Comparison of ENCODE assay signal across 1 cellular context in genomic region chr13:29850213-29850898, GRCh38.
A peak's percentile ranks its signal among the peaks of the same experiment; 100 is the strongest.
TF ChIP-seq lines count a peak whose summit lies in the region.

UBL3 (minus strand) TSS chr13:29850617; CDS start chr13:29849538, 1,079 bp downstream.

TF ChIP-seq in K562, 482 proteins besides CTCF, POLR2A, EP300 and RAD21 (continued from another document and continues in another):
- TF ChIP-seq ZBTB40 (IDR thresholded peaks at IDR 0.05) (peak; percentile 31; the same call in 1 of the 2 replicates), ZBTB40 (CRISPR knock-in tag; IDR thresholded peaks at IDR 0.05) (no peak), ZC3H11A (IDR thresholded peaks at IDR 0.05; ENCODE audit: low read depth, low read length) (no peak), PTTG1 (tag; IDR thresholded peaks at IDR 0.05; ENCODE audit: low read depth) (no peak), NFYB (IDR thresholded peaks at IDR 0.05; ENCODE audit: extremely low read depth, insufficient read length) (no peak), FOXJ3 (CRISPR knock-in tag; IDR thresholded peaks at IDR 0.05) (no peak), SRSF3 (IDR thresholded peaks at IDR 0.05; ENCODE audit: insufficient read depth, low read length) (no peak), CEBPB (tag; IDR thresholded peaks at IDR 0.05) (no peak), ZSCAN32 (CRISPR knock-in tag; IDR thresholded peaks at IDR 0.05) (no peak), BHLHE40 (IDR thresholded peaks at IDR 0.05; ENCODE audit: low read length) (peak; percentile 21; the same call in 1 of the 2 replicates), TBP (optimal IDR thresholded peaks at IDR 0.05; ENCODE audit: low read depth, low read length) (peak; percentile 37), GTF2F1 (IDR thresholded peaks at IDR 0.05; ENCODE audit: low read depth, low read length) (no peak), ESRRA (IDR thresholded peaks at IDR 0.05; ENCODE audit: borderline replicate concordance, low read depth) (no peak), HLTF (IDR thresholded peaks at IDR 0.05) (no peak), ATF7 (IDR thresholded peaks at IDR 0.05) (peak; percentile 58; the same call in 1 of the 2 replicates), CHD2 (IDR thresholded peaks at IDR 0.05; ENCODE audit: low read depth, low read length) (peak; percentile 56; the same call in 1 of the 2 replicates), EZH2 (IDR thresholded peaks at IDR 0.05; ENCODE audit: borderline replicate concordance, low read depth, low read length) (no peak), POLR3G (IDR thresholded peaks at IDR 0.05; ENCODE audit: extremely low read depth, insufficient read length, insufficient replicate concordance) (no peak), TAF15 (IDR thresholded peaks at IDR 0.05; ENCODE audit: low read depth, low read length) (no peak), RAD51 (IDR thresholded peaks at IDR 0.05; ENCODE audit: borderline replicate concordance, low read depth) (no peak), RFX1 (IDR thresholded peaks at IDR 0.05) (peak; percentile 92), TSHZ1 (CRISPR knock-in tag; IDR thresholded peaks at IDR 0.05) (no peak), PCBP1 (IDR thresholded peaks at IDR 0.05; ENCODE audit: low read depth, low read length, poor library complexity, severe bottlenecking) (no peak), ARID4B (CRISPR knock-in tag; IDR thresholded peaks at IDR 0.05) (peak; percentile 49; the same call in 1 of the 2 replicates), KLF13 (tag; IDR thresholded peaks at IDR 0.05; ENCODE audit: borderline replicate concordance, low read depth) (0 out of 2 replicates have a peak, but pooled peaks have one; percentile 49), SMARCB1 (IDR thresholded peaks at IDR 0.05; ENCODE audit: insufficient read length, low read depth) (no peak), ZNF263 (CRISPR knock-in tag; IDR thresholded peaks at IDR 0.05; ENCODE audit: borderline replicate concordance) (peak; percentile 63; the same call in 1 of the 2 replicates), ELK3 (CRISPR knock-in tag; IDR thresholded peaks at IDR 0.05) (no peak), NFATC3 (IDR thresholded peaks at IDR 0.05) (no peak), ELF1 (tag; IDR thresholded peaks at IDR 0.05) (peak; percentile 46; the same call in 1 of the 2 replicates), ZNF253 (CRISPR knock-in tag; conservative IDR thresholded peaks at IDR 0.05) (no peak)
- TF ChIP-seq, protein P1, sequence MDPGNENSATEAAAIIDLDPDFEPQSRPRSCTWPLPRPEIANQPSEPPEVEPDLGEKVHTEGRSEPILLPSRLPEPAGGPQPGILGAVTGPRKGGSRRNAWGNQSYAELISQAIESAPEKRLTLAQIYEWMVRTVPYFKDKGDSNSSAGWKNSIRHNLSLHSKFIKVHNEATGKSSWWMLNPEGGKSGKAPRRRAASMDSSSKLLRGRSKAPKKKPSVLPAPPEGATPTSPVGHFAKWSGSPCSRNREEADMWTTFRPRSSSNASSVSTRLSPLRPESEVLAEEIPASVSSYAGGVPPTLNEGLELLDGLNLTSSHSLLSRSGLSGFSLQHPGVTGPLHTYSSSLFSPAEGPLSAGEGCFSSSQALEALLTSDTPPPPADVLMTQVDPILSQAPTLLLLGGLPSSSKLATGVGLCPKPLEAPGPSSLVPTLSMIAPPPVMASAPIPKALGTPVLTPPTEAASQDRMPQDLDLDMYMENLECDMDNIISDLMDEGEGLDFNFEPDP (CRISPR knock-in tag; IDR thresholded peaks at IDR 0.05) = no peak
- TF ChIP-seq, protein P2, sequence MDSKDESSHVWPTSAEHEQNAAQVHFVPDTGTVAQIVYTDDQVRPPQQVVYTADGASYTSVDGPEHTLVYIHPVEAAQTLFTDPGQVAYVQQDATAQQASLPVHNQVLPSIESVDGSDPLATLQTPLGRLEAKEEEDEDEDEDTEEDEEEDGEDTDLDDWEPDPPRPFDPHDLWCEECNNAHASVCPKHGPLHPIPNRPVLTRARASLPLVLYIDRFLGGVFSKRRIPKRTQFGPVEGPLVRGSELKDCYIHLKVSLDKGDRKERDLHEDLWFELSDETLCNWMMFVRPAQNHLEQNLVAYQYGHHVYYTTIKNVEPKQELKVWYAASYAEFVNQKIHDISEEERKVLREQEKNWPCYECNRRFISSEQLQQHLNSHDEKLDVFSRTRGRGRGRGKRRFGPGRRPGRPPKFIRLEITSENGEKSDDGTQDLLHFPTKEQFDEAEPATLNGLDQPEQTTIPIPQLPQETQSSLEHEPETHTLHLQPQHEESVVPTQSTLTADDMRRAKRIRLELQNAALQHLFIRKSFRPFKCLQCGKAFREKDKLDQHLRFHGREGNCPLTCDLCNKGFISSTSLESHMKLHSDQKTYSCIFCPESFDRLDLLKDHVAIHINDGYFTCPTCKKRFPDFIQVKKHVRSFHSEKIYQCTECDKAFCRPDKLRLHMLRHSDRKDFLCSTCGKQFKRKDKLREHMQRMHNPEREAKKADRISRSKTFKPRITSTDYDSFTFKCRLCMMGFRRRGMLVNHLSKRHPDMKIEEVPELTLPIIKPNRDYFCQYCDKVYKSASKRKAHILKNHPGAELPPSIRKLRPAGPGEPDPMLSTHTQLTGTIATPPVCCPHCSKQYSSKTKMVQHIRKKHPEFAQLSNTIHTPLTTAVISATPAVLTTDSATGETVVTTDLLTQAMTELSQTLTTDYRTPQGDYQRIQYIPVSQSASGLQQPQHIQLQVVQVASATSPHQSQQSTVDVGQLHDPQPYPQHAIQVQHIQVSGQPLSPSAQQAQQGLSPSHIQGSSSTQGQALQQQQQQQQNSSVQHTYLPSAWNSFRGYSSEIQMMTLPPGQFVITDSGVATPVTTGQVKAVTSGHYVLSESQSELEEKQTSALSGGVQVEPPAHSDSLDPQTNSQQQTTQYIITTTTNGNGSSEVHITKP (IDR thresholded peaks at IDR 0.05; ENCODE audit: partially characterized antibody) = peak; percentile 77
- TF ChIP-seq, protein P3, sequence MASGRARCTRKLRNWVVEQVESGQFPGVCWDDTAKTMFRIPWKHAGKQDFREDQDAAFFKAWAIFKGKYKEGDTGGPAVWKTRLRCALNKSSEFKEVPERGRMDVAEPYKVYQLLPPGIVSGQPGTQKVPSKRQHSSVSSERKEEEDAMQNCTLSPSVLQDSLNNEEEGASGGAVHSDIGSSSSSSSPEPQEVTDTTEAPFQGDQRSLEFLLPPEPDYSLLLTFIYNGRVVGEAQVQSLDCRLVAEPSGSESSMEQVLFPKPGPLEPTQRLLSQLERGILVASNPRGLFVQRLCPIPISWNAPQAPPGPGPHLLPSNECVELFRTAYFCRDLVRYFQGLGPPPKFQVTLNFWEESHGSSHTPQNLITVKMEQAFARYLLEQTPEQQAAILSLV (tag; IDR thresholded peaks at IDR 0.05) = no peak
